Comparison of ENCODE assay signal across 9 cellular contexts in genomic region chr17:50709053-50709452, GRCh38. TPM values are rescaled to one million over a fixed set of nuclear protein-coding genes. Genes with fewer than 3 reads are reported as not detected.
DNase-seq lines count a peak whose midpoint lies in the region; ATAC-seq and TF ChIP-seq lines count a peak whose summit lies in the region.
"Not testable (repeated sequence)": the region's sequence is repeated elsewhere in the genome, so short reads cannot be mapped to it uniquely, and the experiment has no call there.
"Had no signal": no experiment of that assay in that cellular context is flagged by ENCODE, and none has a peak within 500 bp of the region (broad histone marks: within the 10 kb centered on the region; RNA-seq: fewer than 3 reads in every experiment).

No MANE protein-coding gene starts in this region.

- H3K27ac Mint-ChIP-seq in Calu3 (ENCODE audit: unreplicated experiment) (peak overlapping the region; percentile 89), brain (peak overlapping the region; percentile 97 to 99 (median 99)), type B pancreatic cell (peak overlapping the region; percentile 83)
- peak overlapping the region; percentile 94 for H3K27ac Mint-ChIP-seq in activated CD4-positive, alpha-beta T cell treated with anti-CD3 and anti-CD28 coated beads, Interleukin-2, amount 10 ng/mL, durations not matched to agents 7 days and 5 days

- H3K27ac ChIP-seq in mucosa of rectum (ENCODE audit: low read depth in 2 of 2, low read length in 2 of 2), result peak overlapping the region; percentile 91 to 97

- not testable (repeated sequence) for H3K9me3 Mint-ChIP-seq in Calu3 (ENCODE audit: low read depth, unreplicated experiment); activated CD4-positive, alpha-beta T cell treated with anti-CD3 and anti-CD28 coated beads, Interleukin-2, amount 10 ng/mL, durations not matched to agents 7 days and 5 days; brain; type B pancreatic cell

- not testable (repeated sequence) for BruUV-seq in Calu3 (replicated peaks; lab: Mats Ljungman, UMichigan)

- CTCF ChIA-PET in Calu3 (lab: Charles Lee), result interaction anchor here (0.5 to 1.6 kb wide), 5 partner anchors 14 to 324 kb away, joined by 3 to 5 read pairs (median 4); no protein-coding TSS in a partner anchor
- CTCF ChIA-PET in activated CD4-positive, alpha-beta T cell treated with anti-CD3 and anti-CD28 coated beads, Interleukin-2, amount 10 ng/mL, durations not matched to agents 7 days and 5 days (lab: Charles Lee), result interaction anchor here (1.2 kb wide), 1 partner anchor 234 kb away, joined by 3 read pairs; no protein-coding TSS in a partner anchor

- peaks cover 14 to 15% of the 10 kb centered on the region in 2 donors for H3K4me1 ChIP-seq in mucosa of rectum (ENCODE audit: control insufficient read depth in 2 of 2, insufficient read depth in 2 of 2, low read length in 2 of 2)

- not testable (repeated sequence) for H3K9me3 ChIP-seq in MG63; mucosa of rectum (ENCODE audit: control insufficient read depth in 2 of 2, low read length in 2 of 2)

- POLR2A ChIA-PET in activated CD4-positive, alpha-beta T cell treated with anti-CD3 and anti-CD28 coated beads, Interleukin-2, amount 10 ng/mL, durations not matched to agents 7 days and 5 days (lab: Charles Lee), result not testable (repeated sequence)

- not testable (repeated sequence) for DNase-seq in Calu3; MG63; activated CD4-positive, alpha-beta T cell treated with anti-CD3 and anti-CD28 coated beads, Interleukin-2, amount 10 ng/mL, durations not matched to agents 7 days and 5 days; fibroblast of mammary gland (ENCODE audit: low read depth); type B pancreatic cell (ENCODE audit: extremely low spot score, unreplicated experiment)
- peak; percentile 19 for DNase-seq in sciatic nerve (ENCODE audit: low spot score)

- intact Hi-C loops in Calu3 (cut with micrococcal nuclease; ENCODE audit: unreplicated experiment); sciatic nerve (cut with DNase I): not testable (repeated sequence)

- H3K27me3 Mint-ChIP-seq in Calu3 (ENCODE audit: unreplicated experiment), result peaks cover 13% of the 10 kb centered on the region
- H3K27me3 Mint-ChIP-seq in activated CD4-positive, alpha-beta T cell treated with anti-CD3 and anti-CD28 coated beads, Interleukin-2, amount 10 ng/mL, durations not matched to agents 7 days and 5 days; brain; type B pancreatic cell: not testable (repeated sequence)

- ATAC-seq in sciatic nerve, result not testable (repeated sequence)

- TF ChIP-seq CTCF in Calu3 (IDR thresholded peaks at IDR 0.05; ENCODE audit: unreplicated experiment); brain (conservative IDR thresholded peaks at IDR 0.05); fibroblast of mammary gland (conservative IDR thresholded peaks at IDR 0.05; ENCODE audit: control insufficient read depth, insufficient read depth, low read depth, low read length); type B pancreatic cell (conservative IDR thresholded peaks at IDR 0.05): not testable (repeated sequence)

- peak overlapping the region; percentile 80 to 99 for H3K9ac ChIP-seq in mucosa of rectum (ENCODE audit: low read depth in 1 of 2, low read length in 2 of 2)

- H3K4me1 Mint-ChIP-seq in Calu3 (ENCODE audit: low read depth, unreplicated experiment) (peaks cover 12% of the 10 kb centered on the region), brain (peaks cover 53% of the 10 kb centered on the region), type B pancreatic cell (ENCODE audit: unreplicated experiment) (peaks cover 23% of the 10 kb centered on the region)
- peaks cover 47% of the 10 kb centered on the region for H3K4me1 Mint-ChIP-seq in activated CD4-positive, alpha-beta T cell treated with anti-CD3 and anti-CD28 coated beads, Interleukin-2, amount 10 ng/mL, durations not matched to agents 7 days and 5 days

- not testable (repeated sequence) for H3K27me3 ChIP-seq in MG63; mucosa of rectum (ENCODE audit: control insufficient read depth in 2 of 2, insufficient read depth in 2 of 2, low read length in 2 of 2)

- H3K4me3 ChIP-seq in MG63, result peak overlapping the region; percentile 84
- H3K4me3 ChIP-seq in fibroblast of mammary gland (ENCODE audit: control insufficient read depth, low read depth, low read length), result peak overlapping the region; percentile 60
- peak overlapping the region; percentile 69 to 88 for H3K4me3 ChIP-seq in mucosa of rectum (ENCODE audit: low read length in 2 of 2)

- H3K36me3 ChIP-seq in MG63, result peaks cover 16% of the 10 kb centered on the region
- not testable (repeated sequence) for H3K36me3 ChIP-seq in mucosa of rectum (ENCODE audit: control insufficient read depth in 2 of 2, insufficient read depth in 2 of 2, low read length in 2 of 2)

- H3K4me3 Mint-ChIP-seq in Calu3 (ENCODE audit: low read depth, unreplicated experiment) (peak overlapping the region; percentile 95), brain (peak overlapping the region; percentile 84 to 98 (median 89)), type B pancreatic cell (peak overlapping the region; percentile 93)
- H3K4me3 Mint-ChIP-seq in activated CD4-positive, alpha-beta T cell treated with anti-CD3 and anti-CD28 coated beads, Interleukin-2, amount 10 ng/mL, durations not matched to agents 7 days and 5 days, result peak overlapping the region; percentile 96

- H3K36me3 Mint-ChIP-seq in Calu3 (ENCODE audit: insufficient read depth, unreplicated experiment), result peaks cover 46% of the 10 kb centered on the region
- H3K36me3 Mint-ChIP-seq in activated CD4-positive, alpha-beta T cell treated with anti-CD3 and anti-CD28 coated beads, Interleukin-2, amount 10 ng/mL, durations not matched to agents 7 days and 5 days (ENCODE audit: low read depth), result peaks cover 10% of the 10 kb centered on the region
- H3K36me3 Mint-ChIP-seq in brain, result peaks cover 23% of the 10 kb centered on the region
- not testable (repeated sequence) for H3K36me3 Mint-ChIP-seq in type B pancreatic cell

RNA-seq across cellular contexts. Expression of gene ANKRD40, which starts 1.3 kb away (rescaled TPM):
- total RNA-seq in Calu3 (2022) (67.2 and 68.5 TPM in 2 replicates), sciatic nerve (106 TPM), type B pancreatic cell (ENCODE audit: low replicate concordance) (21.0 and 38.4 TPM in 2 replicates)
- 34.8 and 42.5 TPM in 2 replicates for total RNA-seq in MG63 (2014; rRNA removed; shearing (Covaris generic); ENCODE audit: low replicate concordance)
- total RNA-seq in activated CD4-positive, alpha-beta T cell treated with anti-CD3 and anti-CD28 coated beads, Interleukin-2, amount 10 ng/mL, durations not matched to agents 7 days and 5 days, result 10 to 100 TPM; 31.1 to 34.2 TPM
- 49.0 TPM for polyA plus RNA-seq in brain (ENCODE audit: insufficient read depth, low read depth, low replicate concordance)

RNA-seq across cellular contexts. Expression of gene LUC7L3, which starts 10.3 kb away (rescaled TPM):
- total RNA-seq in Calu3 (2022) (152 and 155 TPM in 2 replicates), sciatic nerve (229 TPM), type B pancreatic cell (ENCODE audit: low replicate concordance) (83.4 and 157 TPM in 2 replicates)
- 18.1 and 136 TPM in 2 replicates for total RNA-seq in MG63 (2014; rRNA removed; shearing (Covaris generic); ENCODE audit: low replicate concordance)
- 100 to 1,000 TPM; 108 to 139 TPM for total RNA-seq in activated CD4-positive, alpha-beta T cell treated with anti-CD3 and anti-CD28 coated beads, Interleukin-2, amount 10 ng/mL, durations not matched to agents 7 days and 5 days
- polyA plus RNA-seq in brain (ENCODE audit: insufficient read depth, low read depth, low replicate concordance), result 34.1 TPM

RNA-seq across cellular contexts. Expression of gene ANKRD40CL, which starts 58.3 kb away (rescaled TPM):
- 0.64 TPM in 1 of 2 replicates, not detected in the other for total RNA-seq in Calu3 (2022)
- not detected in 2 replicates for total RNA-seq in MG63 (2014; rRNA removed; shearing (Covaris generic); ENCODE audit: low replicate concordance)
- total RNA-seq in activated CD4-positive, alpha-beta T cell treated with anti-CD3 and anti-CD28 coated beads, Interleukin-2, amount 10 ng/mL, durations not matched to agents 7 days and 5 days, result not detected
- not detected for polyA plus RNA-seq in brain (ENCODE audit: insufficient read depth, low read depth, low replicate concordance)
- total RNA-seq in sciatic nerve, result not detected
- 0.90 TPM in 1 of 2 replicates, not detected in the other for total RNA-seq in type B pancreatic cell (ENCODE audit: low replicate concordance)
- total RNA-seq: cardiac septum had no signal
